ENCODE assay signal across 36 cellular contexts in the genomic region with DNA sequence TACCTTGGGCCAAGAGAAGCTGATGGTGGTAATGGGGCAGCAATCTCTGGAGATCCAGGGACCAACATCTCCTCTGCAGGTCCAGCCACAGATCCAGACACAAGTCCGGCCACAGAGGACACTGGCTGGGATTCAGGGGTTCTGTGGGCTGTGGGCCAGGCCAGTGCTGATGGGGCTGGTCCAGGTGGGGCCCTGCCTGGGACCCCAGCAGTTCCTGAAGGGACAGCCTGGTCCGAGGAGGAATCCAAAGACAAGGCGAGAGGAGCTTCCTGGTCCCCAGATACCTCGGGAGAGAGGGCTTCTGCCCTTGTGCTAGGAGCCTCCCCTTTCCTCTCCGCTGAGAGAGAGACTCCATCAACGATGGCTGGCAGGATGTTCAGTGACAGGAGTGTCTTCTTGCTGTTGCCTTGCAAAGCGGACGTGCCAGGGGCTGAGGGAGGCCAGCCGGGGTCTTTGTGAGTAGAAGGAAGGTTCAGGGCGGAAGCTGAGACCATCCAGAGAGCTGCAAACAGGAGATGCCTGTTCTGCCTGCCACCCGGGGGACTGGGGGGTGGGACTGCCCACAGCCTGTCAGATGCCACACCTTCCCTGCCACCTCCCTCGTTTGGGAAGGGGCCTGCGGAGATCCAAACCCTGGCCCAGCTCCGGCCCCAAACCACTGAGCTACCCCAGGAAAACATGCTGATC. TPM values are rescaled to one million over a fixed set of nuclear protein-coding genes. Genes with fewer than 3 reads are reported as not detected.
DNase-seq lines count a peak whose midpoint lies in the region; ATAC-seq, FAIRE-seq and TF ChIP-seq lines count a peak whose summit lies in the region.
"Had no signal": no experiment of that assay in that cellular context is flagged by ENCODE, and none has a peak within 500 bp of the region (broad histone marks: within the 10 kb centered on the region; RNA-seq: fewer than 3 reads in every experiment).

No MANE protein-coding gene starts in this region.

- H3K36me3 ChIP-seq in right atrium auricular region (no peaks in the 10 kb centered on the region), H7 (replicated peaks; ENCODE audit: control insufficient read depth, insufficient read depth, low read length) (no peaks in the 10 kb centered on the region), kidney (ENCODE audit: control insufficient read depth in 1 of 2, insufficient read depth in 2 of 2, low read length in 2 of 2) (no peaks in the 10 kb centered on the region), testis (ENCODE audit: low read depth, missing control alignments) (no peaks in the 10 kb centered on the region)
- H3K36me3 ChIP-seq: cardiac muscle cell, suprapubic skin, uterus had no signal

- peak; percentile 17 for DNase-seq in left cardiac atrium
- no peak for DNase-seq in right atrium auricular region (ENCODE audit: low spot score)
- peak; percentile 36 for DNase-seq in H7
- DNase-seq in kidney: peak; percentile 50
- DNase-seq in NCI-H1048 (lab: John Stamatoyannopoulos, UW): no peak
- DNase-seq in testis: no peak
- no peak for DNase-seq in effector memory CD8-positive, alpha-beta T cell
- DNase-seq: activated CD4-positive, alpha-beta memory T cell treated with anti-CD3 and anti-CD28 coated beads, Interleukin-2, amount 10 ng/mL, durations not matched to agents 7 days and 5 days; activated gamma-delta T cell; activated naive CD8-positive, alpha-beta T cell treated with anti-CD3 and anti-CD28 coated beads, Interleukin-2, amount 50 U/mL, for 24 hours; effector CD8-positive, alpha-beta T cell; NCI-H146; NCI-H2107; NCI-H345; NCI-H69; PC-9; SHP77; stimulated activated CD4-positive, alpha-beta T cell treated with anti-CD3 and anti-CD28 coated beads, Interleukin-1b, Interleukin-23, amount 100 ng/mL, for 48 hours; stimulated activated naive CD4-positive, alpha-beta T cell treated with Interleukin-2 at 50 U/mL for 16 hours; T-helper 2 cell had no signal

- intact Hi-C loops in left cardiac atrium (cut with DNase I): no loop called here
- intact Hi-C loops in kidney (cut with DNase I): no loop called here
- intact Hi-C loops in testis (cut with DNase I; ENCODE audit: low total_unique reads): no loop called here

- no peak overlapping the region for H3K4me3 Mint-ChIP-seq in effector memory CD8-positive, alpha-beta T cell
- H3K4me3 Mint-ChIP-seq: activated CD4-positive, alpha-beta memory T cell treated with anti-CD3 and anti-CD28 coated beads, Interleukin-2, amount 10 ng/mL, durations not matched to agents 7 days and 5 days; activated naive CD8-positive, alpha-beta T cell treated with anti-CD3 and anti-CD28 coated beads, Interleukin-2, amount 50 U/mL, for 24 hours; IgD-negative memory B cell; naive thymus-derived CD8-positive, alpha-beta T cell had no signal

- no peak for FAIRE-seq in kidney (lab: Jason Lieb, UNC)
- FAIRE-seq: astrocyte, keratinocyte had no signal

- no peaks in the 10 kb centered on the region for H3K4me1 Mint-ChIP-seq in effector memory CD8-positive, alpha-beta T cell (ENCODE audit: low read depth in 2 of 2)
- H3K4me1 Mint-ChIP-seq: activated CD4-positive, alpha-beta memory T cell treated with anti-CD3 and anti-CD28 coated beads, Interleukin-2, amount 10 ng/mL, durations not matched to agents 7 days and 5 days; activated naive CD8-positive, alpha-beta T cell treated with anti-CD3 and anti-CD28 coated beads, Interleukin-2, amount 50 U/mL, for 24 hours; naive thymus-derived CD8-positive, alpha-beta T cell had no signal

- H3K36me3 Mint-ChIP-seq in effector memory CD8-positive, alpha-beta T cell (ENCODE audit: insufficient read depth): no peaks in the 10 kb centered on the region
- H3K36me3 Mint-ChIP-seq: naive thymus-derived CD8-positive, alpha-beta T cell had no signal

- no peak overlapping the region for H3K4me3 ChIP-seq in right atrium auricular region
- H3K4me3 ChIP-seq in H7 (ENCODE audit: insufficient read depth, low read depth, low read length): no peak overlapping the region
- H3K4me3 ChIP-seq in kidney (ENCODE audit: low read length in 2 of 2): no peak overlapping the region
- H3K4me3 ChIP-seq in testis: no peak overlapping the region
- H3K4me3 ChIP-seq: cardiac muscle cell, coronary artery, PC-9, skin epidermis, suprapubic skin, uterus had no signal

- H3K4me1 ChIP-seq in right atrium auricular region (no peaks in the 10 kb centered on the region), kidney (ENCODE audit: control insufficient read depth in 1 of 2, insufficient read depth in 1 of 2, low read depth in 1 of 2, low read length in 2 of 2) (no peaks in the 10 kb centered on the region), testis (no peaks in the 10 kb centered on the region)
- H3K4me1 ChIP-seq: suprapubic skin, uterus had no signal

- no peaks in the 10 kb centered on the region for H3K9me3 Mint-ChIP-seq in effector memory CD8-positive, alpha-beta T cell
- H3K9me3 Mint-ChIP-seq: activated CD4-positive, alpha-beta memory T cell treated with anti-CD3 and anti-CD28 coated beads, Interleukin-2, amount 10 ng/mL, durations not matched to agents 7 days and 5 days; activated naive CD8-positive, alpha-beta T cell treated with anti-CD3 and anti-CD28 coated beads, Interleukin-2, amount 50 U/mL, for 24 hours; IgD-negative memory B cell; naive thymus-derived CD8-positive, alpha-beta T cell had no signal

- no peak for ATAC-seq in left cardiac atrium
- no peak for ATAC-seq in effector memory CD8-positive, alpha-beta T cell (replicated peaks)
- ATAC-seq: activated naive CD8-positive, alpha-beta T cell treated with anti-CD3 and anti-CD28 coated beads, Interleukin-2, amount 50 U/mL, for 24 hours; naive thymus-derived CD8-positive, alpha-beta T cell had no signal

- 75 to 76% methylated on average over 6 to 14 of the region's 14 CpGs for WGBS in testis, 2 donors

- no peak for TF ChIP-seq POLR2A in testis (IDR thresholded peaks at IDR 0.05)

- TF ChIP-seq CTCF in right atrium auricular region (IDR thresholded peaks at IDR 0.05) (no peak), kidney (IDR thresholded peaks at IDR 0.05; ENCODE audit: borderline replicate concordance, extremely low read depth, insufficient read depth) (no peak), testis (IDR thresholded peaks at IDR 0.05) (no peak)

- H3K9ac ChIP-seq in kidney (ENCODE audit: low read length in 2 of 2): no peak overlapping the region

- no peak overlapping the region for H3K27ac Mint-ChIP-seq in effector memory CD8-positive, alpha-beta T cell
- H3K27ac Mint-ChIP-seq: activated CD4-positive, alpha-beta memory T cell treated with anti-CD3 and anti-CD28 coated beads, Interleukin-2, amount 10 ng/mL, durations not matched to agents 7 days and 5 days; activated naive CD8-positive, alpha-beta T cell treated with anti-CD3 and anti-CD28 coated beads, Interleukin-2, amount 50 U/mL, for 24 hours; IgD-negative memory B cell; naive thymus-derived CD8-positive, alpha-beta T cell had no signal

- H3K27me3 ChIP-seq in right atrium auricular region (no peaks in the 10 kb centered on the region), H7 (ENCODE audit: control insufficient read depth, insufficient read depth, low read length) (no peaks in the 10 kb centered on the region; the same call in 1 of the 2 replicates), testis (no peaks in the 10 kb centered on the region)
- H3K27me3 ChIP-seq: cardiac muscle cell, uterus had no signal

- H3K27ac ChIP-seq in right atrium auricular region (no peak overlapping the region), kidney (ENCODE audit: low read depth in 2 of 2, low read length in 2 of 2) (no peak overlapping the region), testis (no peak overlapping the region)
- H3K27ac ChIP-seq: cardiac muscle cell, coronary artery, epithelial cell of prostate, PC-9, skin epidermis, suprapubic skin, uterus had no signal

- H3K27me3 Mint-ChIP-seq in effector memory CD8-positive, alpha-beta T cell: peaks cover 31 to 80% of the 10 kb centered on the region in 2 donors

- H3K9me3 ChIP-seq in right atrium auricular region: no peaks in the 10 kb centered on the region
- no peaks in the 10 kb centered on the region for H3K9me3 ChIP-seq in kidney (ENCODE audit: control insufficient read depth in 1 of 2, low read length in 2 of 2)
- H3K9me3 ChIP-seq in testis: no peaks in the 10 kb centered on the region
- H3K9me3 ChIP-seq: suprapubic skin, uterus had no signal

RNA-seq across cellular contexts. Expression of gene GOLGA6C, which starts 24.5 kb away (rescaled TPM):
- total RNA-seq in left cardiac atrium: not detected
- total RNA-seq in right atrium auricular region: not detected
- total RNA-seq in H7 (2014; rRNA removed; shearing (Covaris generic)): 0.07 and 0.24 TPM in 2 replicates
- total RNA-seq in kidney: not detected
- not detected for polyA plus RNA-seq in kidney (ENCODE audit: insufficient read depth, low read depth, low replicate concordance)
- total RNA-seq in testis: 10 to 100 TPM in 1 of 2 donors, 1 to 10 TPM in 1; 9.1 to 16.1 TPM
- polyA plus RNA-seq in testis (ENCODE audit: insufficient read depth, low read depth, low replicate concordance): 15.1 TPM
- total RNA-seq: activated CD4-positive, alpha-beta memory T cell treated with anti-CD3 and anti-CD28 coated beads, Interleukin-2, amount 10 ng/mL, durations not matched to agents 7 days and 5 days; astrocyte; glomerular endothelial cell; lung microvascular endothelial cell; naive thymus-derived CD8-positive, alpha-beta T cell; osteocyte; PC-9; renal cortical epithelial cell; suprapubic skin; uterus had no signal
- polyA plus RNA-seq: BJ; cardiac muscle cell; IgD-negative memory B cell; keratinocyte; naive thymus-derived CD8-positive, alpha-beta T cell had no signal

RNA-seq across cellular contexts. Expression of gene C15orf39, which starts 32.0 kb away (rescaled TPM):
- total RNA-seq in left cardiac atrium: 10 to 100 TPM in 1 of 2 donors, 1 to 10 TPM in 1; 9.0 to 14.2 TPM
- total RNA-seq in right atrium auricular region: 10 to 100 TPM in 1 of 2 donors, 1 to 10 TPM in 1; 5.9 to 16.4 TPM
- 35.9 and 37.1 TPM in 2 replicates for total RNA-seq in H7 (2014; rRNA removed; shearing (Covaris generic))
- total RNA-seq in kidney: 32.7 TPM
- polyA plus RNA-seq in kidney (ENCODE audit: insufficient read depth, low read depth, low replicate concordance): 5.7 TPM
- 100 to 1,000 TPM; 167 to 168 TPM for total RNA-seq in testis
- 321 TPM for polyA plus RNA-seq in testis (ENCODE audit: insufficient read depth, low read depth, low replicate concordance)

RNA-seq across cellular contexts. Expression of gene GOLGA6D, which starts 49.0 kb away (rescaled TPM):
- not detected for total RNA-seq in left cardiac atrium
- not detected for total RNA-seq in right atrium auricular region
- 0.28 and 1.1 TPM in 2 replicates for total RNA-seq in H7 (2014; rRNA removed; shearing (Covaris generic))
- not detected for total RNA-seq in kidney
- not detected for polyA plus RNA-seq in kidney (ENCODE audit: insufficient read depth, low read depth, low replicate concordance)
- 10 to 100 TPM; 13.1 to 29.8 TPM for total RNA-seq in testis
- polyA plus RNA-seq in testis (ENCODE audit: insufficient read depth, low read depth, low replicate concordance): 13.3 TPM
- total RNA-seq: activated CD4-positive, alpha-beta memory T cell treated with anti-CD3 and anti-CD28 coated beads, Interleukin-2, amount 10 ng/mL, durations not matched to agents 7 days and 5 days; astrocyte; glomerular endothelial cell; lung microvascular endothelial cell; mononuclear cell; osteocyte; PC-9; renal cortical epithelial cell; uterus had no signal
- polyA plus RNA-seq: BJ, cardiac muscle cell, IgD-negative memory B cell had no signal

Comparison
In these comparisons a context has a peak if more than half of its experiments do, and no peak if none do; other contexts are left out.
1. DNase-seq: peak in left cardiac atrium (single experiment), H7 (single experiment) and kidney (single experiment); none in right atrium auricular region (single experiment), NCI-H1048 (single experiment), testis (single experiment) and effector memory CD8-positive, alpha-beta T cell (0 of 3).